In the genomic region with DNA sequence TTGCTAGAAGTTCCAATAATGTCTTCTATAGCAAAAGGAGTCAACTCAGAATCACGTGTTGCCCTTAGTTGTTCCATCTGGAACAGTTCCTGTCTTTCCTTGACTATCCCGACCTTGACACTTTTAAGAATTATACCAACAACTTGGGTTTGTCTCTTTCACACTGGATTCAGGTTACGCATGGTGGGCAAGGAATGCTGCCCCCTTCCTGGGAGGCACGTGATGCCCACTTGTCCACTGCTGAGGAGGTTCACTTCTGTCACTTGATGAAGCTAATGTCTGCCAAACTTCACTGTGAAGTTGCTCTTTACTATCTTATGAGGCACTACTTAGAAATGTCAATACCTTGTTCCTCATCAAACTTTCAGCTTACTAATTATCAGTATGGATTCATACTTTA, we compare ENCODE assay signal across 27 cellular contexts. TPM values are rescaled to one million over a fixed set of nuclear protein-coding genes. Genes with fewer than 3 reads are reported as not detected.
DNase-seq lines count a peak whose midpoint lies in the region; ATAC-seq and TF ChIP-seq lines count a peak whose summit lies in the region.
"Had no signal": no experiment of that assay in that cellular context is flagged by ENCODE, and none has a peak within 500 bp of the region (broad histone marks: within the 10 kb centered on the region; RNA-seq: fewer than 3 reads in every experiment).

No MANE protein-coding gene starts in this region.

- H3K27me3 Mint-ChIP-seq in T-helper 17 cell (no peaks in the 10 kb centered on the region), immature natural killer cell (ENCODE audit: low read depth in 3 of 3) (no peaks in the 10 kb centered on the region), progenitor cell of endocrine pancreas (no peaks in the 10 kb centered on the region)
- H3K27me3 Mint-ChIP-seq: activated naive CD4-positive, alpha-beta T cell treated with anti-CD3 and anti-CD28 coated beads, Interleukin-2, amount 10 ng/mL, durations not matched to agents 7 days and 5 days; effector memory CD8-positive, alpha-beta T cell; natural killer cell treated with Interleukin-12 subunit alpha and Interleukin-12 subunit beta and Interleukin-15 and Interleukin-18, amount 100 ng/mL, for 72 hours; stimulated activated naive B cell treated with anti-CD40 and anti-IgM and Interleukin-4, amounts not matched to agents 10 μg/mL and 1 μg/mL and 100 μg/mL, for 72 hours had no signal

- no peak for TF ChIP-seq EP300 in sigmoid colon (IDR thresholded peaks at IDR 0.05)

- TF ChIP-seq CTCF in cardiac muscle cell (IDR thresholded peaks at IDR 0.05; ENCODE audit: low read depth, low read length), result no peak
- no peak for TF ChIP-seq CTCF in progenitor cell of endocrine pancreas (IDR thresholded peaks at IDR 0.05; ENCODE audit: unreplicated experiment)
- TF ChIP-seq CTCF in sigmoid colon (IDR thresholded peaks at IDR 0.05), result no peak

- no peak overlapping the region for H3K4me3 ChIP-seq in cardiac muscle cell
- H3K4me3 ChIP-seq in sigmoid colon, result no peak overlapping the region
- H3K4me3 ChIP-seq: GM23338, ovary, SJCRH30, upper lobe of left lung had no signal

- TF ChIP-seq POLR2A in sigmoid colon (IDR thresholded peaks at IDR 0.05), result no peak

- DNase-seq in cardiac muscle cell (ENCODE audit: low read depth in 1 of 2, low spot score in 1 of 2) (no peak), Right ventricle myocardium inferior (ENCODE audit: missing footprints) (no peak), T-helper 17 cell (no peak), immature natural killer cell (no peak), progenitor cell of endocrine pancreas (ENCODE audit: low spot score, unreplicated experiment) (no peak), NCI-H2107 treated with DMSO at 0.1 percent for 48 hours (lab: John Stamatoyannopoulos, UW; ENCODE audit: unreplicated experiment) (no peak), sigmoid colon (no peak)
- DNase-seq: activated CD4-positive, alpha-beta T cell treated with anti-CD3 and anti-CD28 coated beads for 4 hours; activated naive CD4-positive, alpha-beta T cell treated with anti-CD3 and anti-CD28 coated beads, Interleukin-2, amount 10 ng/mL, durations not matched to agents 7 days and 5 days; aorta; effector memory CD8-positive, alpha-beta T cell; glutamatergic neuron; NCI-H146; NCI-H2107; NCI-H446 treated with DMSO at 0.1 percent for 48 hours; ovary; retina; SJCRH30; stimulated activated naive B cell treated with anti-CD40 and anti-IgM and Interleukin-4, amounts not matched to agents 10 μg/mL and 1 μg/mL and 100 μg/mL, for 72 hours; substantia nigra; SW 1271; T-helper 9 cell; upper lobe of left lung had no signal

- H3K36me3 Mint-ChIP-seq in T-helper 17 cell (ENCODE audit: low read depth) (peaks cover 10% of the 10 kb centered on the region), immature natural killer cell (peaks cover 11 to 30% (median 13%) of the 10 kb centered on the region in 3 donors), progenitor cell of endocrine pancreas (ENCODE audit: insufficient read depth) (peaks cover 44% of the 10 kb centered on the region)

- H3K4me1 Mint-ChIP-seq in T-helper 17 cell (peaks cover 19% of the 10 kb centered on the region), immature natural killer cell (peaks cover 19 to 28% of the 10 kb centered on the region in 2 donors), progenitor cell of endocrine pancreas (ENCODE audit: low read depth) (peaks cover 5% of the 10 kb centered on the region)

- WGBS in sigmoid colon, 2 donors, result 72 to 88% methylated on average over 4 of the region's 4 CpGs

- H3K27ac ChIP-seq in cardiac muscle cell (peak overlapping the region; percentile 45), sigmoid colon (no peak overlapping the region)
- H3K27ac ChIP-seq: ovary, SJCRH30, upper lobe of left lung had no signal

- ATAC-seq in Right ventricle myocardium inferior (no peak), T-helper 17 cell (no peak), HG02973 (IDR thresholded peaks at IDR 0.05; ENCODE audit: unreplicated experiment) (no peak)
- ATAC-seq: effector memory CD8-positive, alpha-beta T cell; natural killer cell treated with Interleukin-12 subunit alpha and Interleukin-12 subunit beta and Interleukin-15 and Interleukin-18, amount 100 ng/mL, for 72 hours; stimulated activated naive B cell treated with anti-CD40 and anti-IgM and Interleukin-4, amounts not matched to agents 10 μg/mL and 1 μg/mL and 100 μg/mL, for 72 hours had no signal

- H3K9me3 ChIP-seq in cardiac muscle cell (ENCODE audit: low read depth) (no peaks in the 10 kb centered on the region), T-helper 17 cell (ENCODE audit: control insufficient read depth, low read length, poor library complexity, severe bottlenecking) (no peaks in the 10 kb centered on the region), sigmoid colon (no peaks in the 10 kb centered on the region)
- H3K9me3 ChIP-seq: ovary, upper lobe of left lung had no signal

- H3K36me3 ChIP-seq in cardiac muscle cell (peaks cover 21% of the 10 kb centered on the region), sigmoid colon (peaks cover 0 to 57% (median 26%) of the 10 kb centered on the region in 4 donors)
- H3K36me3 ChIP-seq: ovary had no signal

- H3K27me3 ChIP-seq in cardiac muscle cell (no peaks in the 10 kb centered on the region), sigmoid colon (no peaks in the 10 kb centered on the region)
- H3K27me3 ChIP-seq: ovary, SJCRH30, upper lobe of left lung had no signal

- intact Hi-C loops in Right ventricle myocardium inferior (cut with DNase I) (no loop called here), sigmoid colon (cut with DNase I) (no loop called here)

- H3K4me3 Mint-ChIP-seq in T-helper 17 cell (no peak overlapping the region), immature natural killer cell (no peak overlapping the region), progenitor cell of endocrine pancreas (ENCODE audit: low read depth) (no peak overlapping the region)
- H3K4me3 Mint-ChIP-seq: activated naive CD4-positive, alpha-beta T cell treated with anti-CD3 and anti-CD28 coated beads, Interleukin-2, amount 10 ng/mL, durations not matched to agents 7 days and 5 days; activated T-helper 1 cell treated with anti-CD3 and anti-CD28 coated beads, Interleukin-12 subunit alpha, Interleukin-12 subunit beta, Interleukin-2, Interleukin-4 antibody, amounts not matched to agents 30 ng/mL and 10 ng/mL and 1 ng/mL, durations not matched to agents 14 hours and 24 hours and 36 hours; effector memory CD8-positive, alpha-beta T cell; GM23338; natural killer cell treated with Interleukin-12 subunit alpha and Interleukin-12 subunit beta and Interleukin-15 and Interleukin-18, amount 100 ng/mL, for 72 hours; stimulated activated naive B cell treated with anti-CD40 and anti-IgM and Interleukin-4, amounts not matched to agents 10 μg/mL and 1 μg/mL and 100 μg/mL, for 72 hours had no signal

- H3K4me1 ChIP-seq in cardiac muscle cell (ENCODE audit: low read depth) (peaks cover 8% of the 10 kb centered on the region), sigmoid colon (peaks cover 0 to 14% (median 13%) of the 10 kb centered on the region in 4 donors)
- H3K4me1 ChIP-seq: SJCRH30 had no signal

- H3K27ac Mint-ChIP-seq in T-helper 17 cell, result peak overlapping the region; percentile 74
- peak overlapping the region in 5 of 6 donors; percentile 5 to 73 (median 15) for H3K27ac Mint-ChIP-seq in immature natural killer cell
- peak overlapping the region; percentile 41 for H3K27ac Mint-ChIP-seq in progenitor cell of endocrine pancreas
- H3K27ac Mint-ChIP-seq: activated naive CD4-positive, alpha-beta T cell treated with anti-CD3 and anti-CD28 coated beads, Interleukin-2, amount 10 ng/mL, durations not matched to agents 7 days and 5 days; activated T-helper 1 cell treated with anti-CD3 and anti-CD28 coated beads, Interleukin-12 subunit alpha, Interleukin-12 subunit beta, Interleukin-2, Interleukin-4 antibody, amounts not matched to agents 30 ng/mL and 10 ng/mL and 1 ng/mL, durations not matched to agents 14 hours and 24 hours and 36 hours; effector memory CD8-positive, alpha-beta T cell; GM23338; natural killer cell treated with Interleukin-12 subunit alpha and Interleukin-12 subunit beta and Interleukin-15 and Interleukin-18, amount 100 ng/mL, for 72 hours; stimulated activated naive B cell treated with anti-CD40 and anti-IgM and Interleukin-4, amounts not matched to agents 10 μg/mL and 1 μg/mL and 100 μg/mL, for 72 hours had no signal

- peaks cover 0 to 1% (median 0%) of the 10 kb centered on the region in 6 donors for H3K9me3 Mint-ChIP-seq in immature natural killer cell
- peaks cover 20% of the 10 kb centered on the region for H3K9me3 Mint-ChIP-seq in progenitor cell of endocrine pancreas (ENCODE audit: low read depth)
- H3K9me3 Mint-ChIP-seq: activated naive CD4-positive, alpha-beta T cell treated with anti-CD3 and anti-CD28 coated beads, Interleukin-2, amount 10 ng/mL, durations not matched to agents 7 days and 5 days; activated T-helper 1 cell treated with anti-CD3 and anti-CD28 coated beads, Interleukin-12 subunit alpha, Interleukin-12 subunit beta, Interleukin-2, Interleukin-4 antibody, amounts not matched to agents 30 ng/mL and 10 ng/mL and 1 ng/mL, durations not matched to agents 14 hours and 24 hours and 36 hours; effector memory CD8-positive, alpha-beta T cell; natural killer cell treated with Interleukin-12 subunit alpha and Interleukin-12 subunit beta and Interleukin-15 and Interleukin-18, amount 100 ng/mL, for 72 hours had no signal

RNA-seq across cellular contexts. Expression of a gene that starts 5.3 kb away (rescaled TPM):
- 429 and 749 TPM in 2 replicates for total RNA-seq in cardiac muscle cell
- polyA plus RNA-seq in cardiac muscle cell, result 801 and 969 TPM in 2 replicates
- 1,345 TPM for total RNA-seq in Right ventricle myocardium inferior
- 100 to 1,000 TPM; 112 to 122 TPM for total RNA-seq in T-helper 17 cell
- 100 to 1,000 TPM; 326 to 501 (median 349) TPM for polyA plus RNA-seq in immature natural killer cell
- total RNA-seq in progenitor cell of endocrine pancreas, result 157 and 161 TPM in 2 replicates
- 100 to 1,000 TPM; 358 to 796 (median 595) TPM for total RNA-seq in sigmoid colon
- polyA plus RNA-seq in sigmoid colon, result 1,000 to 10,000 TPM in 1 of 3 donors, 100 to 1,000 TPM in 2; 596 to 1,023 (median 842) TPM

RNA-seq across cellular contexts. Expression of a gene that starts 12.7 kb away (rescaled TPM):
- 103 and 109 TPM in 2 replicates for total RNA-seq in cardiac muscle cell
- 22.9 and 26.3 TPM in 2 replicates for polyA plus RNA-seq in cardiac muscle cell
- 60.3 TPM for total RNA-seq in Right ventricle myocardium inferior
- 10 to 100 TPM; 90.9 to 98.0 TPM for total RNA-seq in T-helper 17 cell
- polyA plus RNA-seq in immature natural killer cell, result 10 to 100 TPM; 15.3 to 19.3 (median 17.3) TPM
- total RNA-seq in progenitor cell of endocrine pancreas, result 87.4 and 88.5 TPM in 2 replicates
- 10 to 100 TPM; 63.0 to 85.3 (median 77.6) TPM for total RNA-seq in sigmoid colon
- polyA plus RNA-seq in sigmoid colon, result 10 to 100 TPM; 55.3 to 75.4 (median 67.5) TPM

RNA-seq across cellular contexts. Expression of a gene that starts 18.4 kb away (rescaled TPM):
- 2.4 and 6.7 TPM in 2 replicates for total RNA-seq in cardiac muscle cell
- 6.8 and 9.4 TPM in 2 replicates for polyA plus RNA-seq in cardiac muscle cell
- 1.1 TPM for total RNA-seq in Right ventricle myocardium inferior
- 10 to 100 TPM; 12.5 to 13.5 TPM for total RNA-seq in T-helper 17 cell
- polyA plus RNA-seq in immature natural killer cell, result under 1 TPM in 1 of 3 donors, not detected in 2; 0.37 TPM
- total RNA-seq in progenitor cell of endocrine pancreas, result 15.9 and 17.4 TPM in 2 replicates
- 10 to 100 TPM in 1 of 4 donors, 1 to 10 TPM in 2, not detected in 1; 6.0 to 22.7 (median 6.3) TPM for total RNA-seq in sigmoid colon
- 1 to 10 TPM in 2 of 3 donors, not detected in 1; 2.9 to 4.2 TPM for polyA plus RNA-seq in sigmoid colon

Comparison
In these comparisons a context has a peak if more than half of its experiments do, and no peak if none do; other contexts are left out.
1. H3K27ac Mint-ChIP-seq: peak in every context shown above with its lines; median percentile 74 in T-helper 17 cell; 41 in progenitor cell of endocrine pancreas; 15 in immature natural killer cell.